Comparison of ENCODE assay signal across 11 cellular contexts in the genomic region with DNA sequence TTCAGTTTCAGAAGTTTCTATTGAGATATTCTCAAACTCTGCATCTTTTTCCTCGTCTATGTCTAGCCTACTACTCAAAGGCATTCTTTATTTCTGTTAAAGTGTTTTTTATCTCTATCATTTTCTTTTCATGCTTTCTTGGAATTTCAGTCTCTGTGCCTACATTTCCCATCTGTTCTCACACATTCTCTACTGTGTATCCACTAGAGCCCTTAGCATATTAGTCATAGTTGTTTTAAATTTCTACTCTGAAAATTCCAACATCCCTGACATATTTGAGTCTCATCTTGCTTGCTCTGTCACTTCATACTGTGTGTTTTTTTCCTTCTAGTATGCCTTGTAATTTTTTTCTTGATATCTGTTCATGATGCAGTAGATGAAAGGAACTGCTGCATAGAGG.
A peak's percentile ranks its signal among the peaks of the same experiment; 100 is the strongest.
DNase-seq lines count a peak whose midpoint lies in the region; TF ChIP-seq lines count a peak whose summit lies in the region.
"Had no signal": no experiment of that assay in that cellular context is flagged by ENCODE, and none has a peak within 500 bp of the region (broad histone marks: within the 10 kb centered on the region; RNA-seq: fewer than 3 reads in every experiment).

No MANE protein-coding gene starts in this region.

- H3K4me1 ChIP-seq in tibial artery (peaks cover 0 to 42% (median 3%) of the 10 kb centered on the region in 4 donors), spleen (peaks cover 0 to 16% (median 6%) of the 10 kb centered on the region in 6 donors)
- H3K4me1 ChIP-seq: right lobe of liver had no signal

- DNase-seq in LHCN-M2 (ENCODE audit: low read depth) (peak; percentile 74), cardiac fibroblast (ENCODE audit: low read depth in 2 of 2) (peak; percentile 37 to 85), kidney glomerular epithelial cell (lab: John Stamatoyannopoulos, UW) (peak; percentile 25), tibial artery (no peak), cortex of kidney (lab: John Stamatoyannopoulos, UW) (no peak), NCI-H510A treated with DMSO at 0.1 percent for 48 hours (lab: John Stamatoyannopoulos, UW) (no peak), spleen (no peak), ecto neural progenitor cell (ENCODE audit: low spot score) (no peak)
- DNase-seq: H7, naive B cell, right lobe of liver had no signal

- H3K27me3 ChIP-seq in tibial artery, result no peaks in the 10 kb centered on the region
- H3K27me3 ChIP-seq in spleen (replicated peaks in 1 of 7), result no peaks in the 10 kb centered on the region
- H3K27me3 ChIP-seq: right lobe of liver had no signal

- H3K9me3 ChIP-seq in tibial artery (no peaks in the 10 kb centered on the region), spleen (peaks cover 0 to 12% (median 7%) of the 10 kb centered on the region in 8 donors)
- H3K9me3 ChIP-seq: right lobe of liver had no signal

- no peak for TF ChIP-seq POLR2A in spleen (IDR thresholded peaks at IDR 0.05)

- no peak for TF ChIP-seq CTCF in cardiac fibroblast (IDR thresholded peaks at IDR 0.05; ENCODE audit: low read depth, low read length)
- TF ChIP-seq CTCF in tibial artery (IDR thresholded peaks at IDR 0.05), result no peak
- no peak for TF ChIP-seq CTCF in spleen (IDR thresholded peaks at IDR 0.05 in 8 of 11, conservative IDR thresholded peaks at IDR 0.05 in 3 of 11)

- 74 to 91% (median 85%) methylated on average over 1 of the region's 1 CpG for WGBS in spleen, 5 donors

- intact Hi-C loops in tibial artery (cut with DNase I; ENCODE audit: low total_unique reads) (no loop called here), spleen (cut with DNase I; ENCODE audit: low total_unique reads) (no loop called here)

- no peaks in the 10 kb centered on the region for H3K36me3 ChIP-seq in tibial artery
- H3K36me3 ChIP-seq in spleen, result no peaks in the 10 kb centered on the region
- H3K36me3 ChIP-seq: right lobe of liver had no signal

- H3K27ac ChIP-seq in tibial artery (peak overlapping the region; percentile 4 to 36), spleen (no peak overlapping the region)
- H3K27ac ChIP-seq: right lobe of liver had no signal

- no peak overlapping the region for H3K4me3 ChIP-seq in cardiac fibroblast (replicated peaks in 1 of 2; ENCODE audit: low read depth in 2 of 2, low read length in 2 of 2)
- H3K4me3 ChIP-seq in tibial artery, result no peak overlapping the region
- no peak overlapping the region for H3K4me3 ChIP-seq in spleen
- H3K4me3 ChIP-seq: right lobe of liver had no signal

Comparison
In these comparisons a context has a peak if more than half of its experiments do, and no peak if none do; other contexts are left out.
1. DNase-seq: peak in LHCN-M2 (single experiment), cardiac fibroblast (2 of 2) and kidney glomerular epithelial cell (single experiment); none in tibial artery (0 of 2), cortex of kidney (single experiment), NCI-H510A treated with DMSO at 0.1 percent for 48 hours (single experiment), spleen (single experiment) and ecto neural progenitor cell (single experiment).
2. H3K27ac ChIP-seq: peak in tibial artery (2 of 2); none in spleen (0 of 8).